ENCODE assay signal across 8 cellular contexts in genomic region chr10:129321727-129322126, GRCh38.
"Had no signal": no experiment of that assay in that cellular context is flagged by ENCODE, and none has a peak within 500 bp of the region (broad histone marks: within the 10 kb centered on the region; RNA-seq: fewer than 3 reads in every experiment).

No MANE protein-coding gene starts in this region.

- H3K4me3 ChIP-seq: GM23248, GM23338, HAP-1 had no signal

- H3K36me3 ChIP-seq: HAP-1 had no signal

- H3K4me1 ChIP-seq: HAP-1 had no signal

- DNase-seq: GM23248, H7, H9, HCEC 1CT, HFFc6 had no signal

- H2AFZ ChIP-seq: GM23248, GM23338 had no signal

- H3K9me3 ChIP-seq: HAP-1 had no signal

- H3K27ac ChIP-seq: GM23248 had no signal

- H3K9ac ChIP-seq: GM23248 had no signal

- ATAC-seq: GM23338, HCT116 had no signal

- H3K4me2 ChIP-seq: GM23338 had no signal
